In the genomic region with DNA sequence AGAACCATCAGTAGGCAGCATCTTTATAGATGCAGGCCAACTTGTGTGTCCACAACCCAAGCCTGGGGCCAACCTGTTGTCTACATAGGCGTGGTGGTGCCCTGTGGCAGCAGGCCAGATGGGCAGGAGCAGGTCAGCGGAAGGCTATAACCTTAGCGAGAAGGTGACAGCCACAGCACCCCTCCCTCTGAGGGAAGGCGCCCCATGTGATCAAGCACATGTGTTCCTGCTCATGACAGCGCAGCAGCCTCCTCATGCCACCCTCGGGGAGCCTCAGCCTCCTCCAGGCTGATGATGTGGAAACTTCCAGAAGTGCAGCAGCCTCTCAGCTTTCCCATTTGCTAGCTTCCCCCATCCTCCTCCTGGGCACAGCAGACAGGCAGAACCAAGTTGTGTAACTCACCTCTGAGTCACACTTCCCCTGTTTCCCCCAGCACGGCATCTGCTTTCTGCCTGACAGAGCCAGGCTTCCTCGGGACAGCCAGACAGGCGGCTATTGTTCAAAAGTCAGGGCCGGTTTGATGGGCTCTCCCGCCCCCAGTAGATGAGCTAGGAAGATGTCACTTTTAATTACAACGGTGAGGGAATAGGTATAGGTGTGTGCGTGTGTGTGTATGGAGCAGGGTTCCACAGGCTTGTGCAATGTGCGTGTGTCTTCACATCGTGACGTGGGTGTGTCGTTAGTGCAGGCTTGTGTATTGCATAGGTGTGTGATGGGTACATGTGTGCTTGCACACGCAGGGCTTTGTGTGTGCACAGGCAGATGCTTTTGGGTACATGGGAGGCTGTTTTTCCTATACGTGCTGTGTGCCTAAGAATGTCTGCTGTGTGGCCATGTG, we compare ENCODE assay signal across 9 cellular contexts.
DNase-seq lines count a peak whose midpoint lies in the region; ATAC-seq and TF ChIP-seq lines count a peak whose summit lies in the region.
"Had no signal": no experiment of that assay in that cellular context is flagged by ENCODE, and none has a peak within 500 bp of the region (broad histone marks: within the 10 kb centered on the region; RNA-seq: fewer than 3 reads in every experiment).

No MANE protein-coding gene starts in this region.

- H3K27ac ChIP-seq in rectal smooth muscle tissue (ENCODE audit: low read depth, low read length): peak overlapping the region; percentile 8
- H3K27ac ChIP-seq: cardiac muscle cell had no signal

- no peak overlapping the region for H3K4me3 ChIP-seq in AG10803 (ENCODE audit: low read length)
- no peak overlapping the region for H3K4me3 ChIP-seq in rectal smooth muscle tissue (ENCODE audit: low read length)
- H3K4me3 ChIP-seq: cardiac muscle cell had no signal

- TF ChIP-seq CTCF in AG10803 (conservative IDR thresholded peaks at IDR 0.05; ENCODE audit: low read length): no peak

- peaks cover 10% of the 10 kb centered on the region for H3K4me1 ChIP-seq in rectal smooth muscle tissue (ENCODE audit: control insufficient read depth, insufficient read depth, low read length)

- in situ Hi-C loops in KBM-7 (cut with MboI; ENCODE audit: low pct_unique_long_range_greater_than_20kb, low sequenced_read_pairs): no loop called here

- H3K36me3 ChIP-seq in rectal smooth muscle tissue (ENCODE audit: control insufficient read depth, insufficient read depth, low read length): no peaks in the 10 kb centered on the region
- H3K36me3 ChIP-seq: cardiac muscle cell had no signal

- H3K27me3 ChIP-seq in rectal smooth muscle tissue (ENCODE audit: control insufficient read depth, insufficient read depth, low read length): no peaks in the 10 kb centered on the region
- H3K27me3 ChIP-seq: cardiac muscle cell had no signal

- DNase-seq in AG10803 (ENCODE audit: low read depth): peak; percentile 98
- peak; percentile 90 for DNase-seq in KBM-7
- DNase-seq in amniotic stem cell (lab: John Stamatoyannopoulos, UW): peak; percentile 78
- peak; percentile 72 for DNase-seq in left ventricle myocardium superior
- no peak for DNase-seq in DMS79 treated with DMSO at 0.1 percent for 48 hours (lab: John Stamatoyannopoulos, UW)
- DNase-seq in DMS114 treated with DMSO at 0.1 percent for 48 hours (lab: John Stamatoyannopoulos, UW; ENCODE audit: unreplicated experiment): no peak

- peak; percentile 93 for ATAC-seq in left ventricle myocardium superior
- ATAC-seq in GM19035 (IDR thresholded peaks at IDR 0.05; ENCODE audit: unreplicated experiment): no peak

- no peak overlapping the region for H3K9ac ChIP-seq in rectal smooth muscle tissue (ENCODE audit: low read length)

- intact Hi-C loops in left ventricle myocardium superior (cut with micrococcal nuclease): no loop called here

Comparison
In these comparisons a context has a peak if more than half of its experiments do, and no peak if none do; other contexts are left out.
1. DNase-seq: peak in AG10803 (single experiment), KBM-7 (single experiment), amniotic stem cell (single experiment) and left ventricle myocardium superior (single experiment); none in DMS79 treated with DMSO at 0.1 percent for 48 hours (single experiment) and DMS114 treated with DMSO at 0.1 percent for 48 hours (single experiment).